10 cellular contexts compared by ENCODE assay signal in genomic region chr17:77385750-77386501, GRCh38.
DNase-seq lines count a peak whose midpoint lies in the region; ATAC-seq and TF ChIP-seq lines count a peak whose summit lies in the region.
"Had no signal": no experiment of that assay in that cellular context is flagged by ENCODE, and none has a peak within 500 bp of the region (broad histone marks: within the 10 kb centered on the region; RNA-seq: fewer than 3 reads in every experiment).

No MANE protein-coding gene starts in this region.

- TF ChIP-seq EP300 in upper lobe of left lung (IDR thresholded peaks at IDR 0.05): peak in 3 of 4 donors; percentile 28 to 49 (median 33)

- no peak for TF ChIP-seq POLR2A in upper lobe of left lung (IDR thresholded peaks at IDR 0.05)

- 53% methylated on average over 16 of the region's 16 CpGs; no CpG with 5 or more reads in 1 of the 2 donors for WGBS in upper lobe of left lung, 2 donors

- peak overlapping the region; percentile 71 to 91 (median 82) for H3K27ac ChIP-seq in upper lobe of left lung

- ATAC-seq in activated T-cell treated with anti-CD3 and anti-CD28 coated beads, Interleukin-2, amount 50 U/mL, for 72 hours (replicated peaks in 1 of 2): peak in 1 of 2 donors; percentile 18
- ATAC-seq in effector memory CD8-positive, alpha-beta T cell (replicated peaks): no peak
- peak; percentile 1 to 16 for ATAC-seq in upper lobe of left lung (ENCODE audit: low FRiP score in 2 of 2)
- no peak for ATAC-seq in HG02610 (IDR thresholded peaks at IDR 0.05; ENCODE audit: unreplicated experiment)

- H3K4me3 ChIP-seq in upper lobe of left lung: no peak overlapping the region

- H3K9me3 Mint-ChIP-seq in activated T-cell treated with anti-CD3 and anti-CD28 coated beads, Interleukin-2, amount 50 U/mL, for 72 hours: no peaks in the 10 kb centered on the region
- no peaks in the 10 kb centered on the region for H3K9me3 Mint-ChIP-seq in effector memory CD8-positive, alpha-beta T cell
- no peaks in the 10 kb centered on the region for H3K9me3 Mint-ChIP-seq in mesothelial cell of epicardium

- H3K27me3 ChIP-seq in upper lobe of left lung: no peaks in the 10 kb centered on the region

- H3K36me3 Mint-ChIP-seq in activated T-cell treated with anti-CD3 and anti-CD28 coated beads, Interleukin-2, amount 50 U/mL, for 72 hours (ENCODE audit: insufficient read depth in 2 of 2): peaks cover 0 to 3% of the 10 kb centered on the region in 2 donors
- H3K36me3 Mint-ChIP-seq in effector memory CD8-positive, alpha-beta T cell (ENCODE audit: insufficient read depth): peaks cover 37% of the 10 kb centered on the region
- peaks cover 2% of the 10 kb centered on the region for H3K36me3 Mint-ChIP-seq in mesothelial cell of epicardium

- H3K27ac Mint-ChIP-seq in activated T-cell treated with anti-CD3 and anti-CD28 coated beads, Interleukin-2, amount 50 U/mL, for 72 hours: peak overlapping the region; percentile 73
- peak overlapping the region; percentile 94 for H3K27ac Mint-ChIP-seq in effector memory CD8-positive, alpha-beta T cell
- peak overlapping the region; percentile 9 for H3K27ac Mint-ChIP-seq in mesothelial cell of epicardium

- DNase-seq in activated T-cell treated with anti-CD3 and anti-CD28 coated beads, Interleukin-2, amount 50 U/mL, for 72 hours: peak in 1 of 2 donors; percentile 40
- DNase-seq in activated T-cell treated with anti-CD3 and anti-CD28 coated beads, Interleukin-2, amount 50 U/mL, for 1 hour: no peak
- no peak for DNase-seq in effector memory CD8-positive, alpha-beta T cell
- DNase-seq in mesothelial cell of epicardium (ENCODE audit: low spot score in 2 of 2, unreplicated experiment in 2 of 2) (no peak), upper lobe of left lung (peak in 1 of 2 donors; percentile 60), AML-193 (lab: John Stamatoyannopoulos, UW) (no peak), NCI-H82 (lab: John Stamatoyannopoulos, UW) (no peak)
- DNase-seq: OCI-M1 had no signal

- no peaks in the 10 kb centered on the region for H3K27me3 Mint-ChIP-seq in activated T-cell treated with anti-CD3 and anti-CD28 coated beads, Interleukin-2, amount 50 U/mL, for 72 hours (ENCODE audit: low read depth)
- H3K27me3 Mint-ChIP-seq in effector memory CD8-positive, alpha-beta T cell: no peaks in the 10 kb centered on the region
- H3K27me3 Mint-ChIP-seq in mesothelial cell of epicardium (ENCODE audit: low read depth): no peaks in the 10 kb centered on the region
- H3K27me3 Mint-ChIP-seq: B cell had no signal

- H3K4me1 Mint-ChIP-seq in activated T-cell treated with anti-CD3 and anti-CD28 coated beads, Interleukin-2, amount 50 U/mL, for 72 hours (ENCODE audit: low read depth): peaks cover 90% of the 10 kb centered on the region
- peaks cover 74 to 75% of the 10 kb centered on the region in 2 donors for H3K4me1 Mint-ChIP-seq in effector memory CD8-positive, alpha-beta T cell (ENCODE audit: low read depth in 2 of 2)
- H3K4me1 Mint-ChIP-seq in mesothelial cell of epicardium: peaks cover 67% of the 10 kb centered on the region

- no peaks in the 10 kb centered on the region for H3K9me3 ChIP-seq in upper lobe of left lung

- H3K4me1 ChIP-seq in upper lobe of left lung: peaks cover 91 to 95% (median 93%) of the 10 kb centered on the region in 4 donors

- peak overlapping the region; percentile 40 to 54 for H3K4me3 Mint-ChIP-seq in activated T-cell treated with anti-CD3 and anti-CD28 coated beads, Interleukin-2, amount 50 U/mL, for 72 hours
- H3K4me3 Mint-ChIP-seq in effector memory CD8-positive, alpha-beta T cell: peak overlapping the region; percentile 50 to 77
- no peak overlapping the region for H3K4me3 Mint-ChIP-seq in mesothelial cell of epicardium
- H3K4me3 Mint-ChIP-seq: B cell had no signal

- TF ChIP-seq CTCF in mesothelial cell of epicardium (IDR thresholded peaks at IDR 0.05; ENCODE audit: unreplicated experiment) (no peak), upper lobe of left lung (IDR thresholded peaks at IDR 0.05) (no peak)

- no peaks in the 10 kb centered on the region for H3K36me3 ChIP-seq in upper lobe of left lung

Comparison
In these comparisons a context has a peak if more than half of its experiments do, and no peak if none do; other contexts are left out.
1. ATAC-seq: peak in upper lobe of left lung (2 of 2); none in effector memory CD8-positive, alpha-beta T cell (single experiment) and HG02610 (single experiment).
2. H3K27ac Mint-ChIP-seq: peak in every context shown above with its lines; median percentile 94 in effector memory CD8-positive, alpha-beta T cell; 73 in activated T-cell treated with anti-CD3 and anti-CD28 coated beads, Interleukin-2, amount 50 U/mL, for 72 hours; 9 in mesothelial cell of epicardium.